1 cellular context compared by ENCODE assay signal in genomic region chr1:234231061-234231892, GRCh38.
A peak's percentile ranks its signal among the peaks of the same experiment; 100 is the strongest.
TF ChIP-seq lines count a peak whose summit lies in the region.

No MANE protein-coding gene starts in this region.

TF ChIP-seq in K562, 482 proteins besides CTCF, POLR2A, EP300 and RAD21 (continued from another document and continues in another):
- TF ChIP-seq ZNF318 (IDR thresholded peaks at IDR 0.05; ENCODE audit: borderline replicate concordance in 1 of 2, low read depth in 1 of 2) (no peak), ZNF134 (CRISPR knock-in tag; conservative IDR thresholded peaks at IDR 0.05) (no peak), HNRNPLL (IDR thresholded peaks at IDR 0.05; ENCODE audit: low read depth, low read length, poor library complexity, severe bottlenecking) (peak; percentile 29), HNRNPL (IDR thresholded peaks at IDR 0.05; ENCODE audit: low read depth, low read length) (no peak), SREBF1 (IDR thresholded peaks at IDR 0.05; ENCODE audit: borderline replicate concordance, low read depth, low read length) (no peak), ESRRB (CRISPR knock-in tag; IDR thresholded peaks at IDR 0.05; ENCODE audit: borderline replicate concordance) (no peak), CBX3 (IDR thresholded peaks at IDR 0.05; ENCODE audit: borderline replicate concordance in 1 of 2, low read length in 2 of 2) (no peak), ZNF695 (CRISPR knock-in tag; IDR thresholded peaks at IDR 0.05) (no peak), THAP12 (CRISPR knock-in tag; IDR thresholded peaks at IDR 0.05) (no peak), BHLHE40 (IDR thresholded peaks at IDR 0.05; ENCODE audit: low read length) (peak; percentile 65), FOXM1 (IDR thresholded peaks at IDR 0.05; ENCODE audit: low read depth) (no peak), FOXM1 (CRISPR knock-in tag; IDR thresholded peaks at IDR 0.05; ENCODE audit: low read depth) (no peak), RCOR1 (IDR thresholded peaks at IDR 0.05; ENCODE audit: borderline replicate concordance in 1 of 2, low read depth in 2 of 2, low read length in 2 of 2) (peak in 1 of 2 experiments; percentile 53; a peak in 1 of 4 replicates), SMARCA5 (IDR thresholded peaks at IDR 0.05) (no peak), RHOXF2B (CRISPR knock-in tag; conservative IDR thresholded peaks at IDR 0.05) (no peak), DACH1 (IDR thresholded peaks at IDR 0.05; ENCODE audit: partially characterized antibody) (no peak), E4F1 (CRISPR knock-in tag; IDR thresholded peaks at IDR 0.05; ENCODE audit: borderline replicate concordance) (no peak), JUN (IDR thresholded peaks at IDR 0.05; ENCODE audit: borderline replicate concordance, low read depth, low read length) (no peak), JUN (CRISPR knock-in tag; IDR thresholded peaks at IDR 0.05; ENCODE audit: borderline replicate concordance) (no peak), BACH1 (tag; IDR thresholded peaks at IDR 0.05) (no peak), DLX4 (CRISPR knock-in tag; IDR thresholded peaks at IDR 0.05) (no peak), ZBTB49 (CRISPR knock-in tag; IDR thresholded peaks at IDR 0.05; ENCODE audit: borderline replicate concordance) (no peak), MITF (IDR thresholded peaks at IDR 0.05) (no peak), LCOR (CRISPR knock-in tag; IDR thresholded peaks at IDR 0.05) (no peak), SUPT5H (IDR thresholded peaks at IDR 0.05) (no peak), ZNF263 (CRISPR knock-in tag; IDR thresholded peaks at IDR 0.05; ENCODE audit: borderline replicate concordance) (peak; percentile 69; the same call in 1 of the 2 replicates), RBM25 (IDR thresholded peaks at IDR 0.05; ENCODE audit: low read depth, low read length, severe bottlenecking) (no peak), MAFG (tag; conservative IDR thresholded peaks at IDR 0.05) (no peak), FOXA3 (CRISPR knock-in tag; conservative IDR thresholded peaks at IDR 0.05 in 1 of 2, IDR thresholded peaks at IDR 0.05 in 1 of 2) (no peak), GATAD2A (IDR thresholded peaks at IDR 0.05) (no peak), KLF1 (tag; IDR thresholded peaks at IDR 0.05) (no peak), CBFA2T3 (IDR thresholded peaks at IDR 0.05) (no peak), RBBP5 (IDR thresholded peaks at IDR 0.05; ENCODE audit: borderline replicate concordance, insufficient read depth, low read length, poor library complexity, severe bottlenecking) (no peak), IRF9 (tag; IDR thresholded peaks at IDR 0.05) (no peak), RBM39 (optimal IDR thresholded peaks at IDR 0.05; ENCODE audit: low read depth, low read length) (no peak), ILF3 (IDR thresholded peaks at IDR 0.05; ENCODE audit: borderline replicate concordance) (no peak), ATF1 (CRISPR knock-in tag; IDR thresholded peaks at IDR 0.05) (no peak), ATF1 (tag; IDR thresholded peaks at IDR 0.05) (peak; percentile 44), TEAD1 (CRISPR knock-in tag; IDR thresholded peaks at IDR 0.05) (no peak), COPS2 (conservative IDR thresholded peaks at IDR 0.05) (no peak), USF1 (CRISPR knock-in tag; IDR thresholded peaks at IDR 0.05) (peak; percentile 30; the same call in 1 of the 2 replicates), SRSF1 (IDR thresholded peaks at IDR 0.05; ENCODE audit: low read depth, low read length) (no peak), ESRRA (IDR thresholded peaks at IDR 0.05; ENCODE audit: borderline replicate concordance, low read depth) (peak; percentile 64), ZBTB8A (IDR thresholded peaks at IDR 0.05; ENCODE audit: partially characterized antibody) (no peak), CTBP1 (IDR thresholded peaks at IDR 0.05; ENCODE audit: borderline replicate concordance) (peak; percentile 71; the same call in 1 of the 2 replicates), NCOR1 (IDR thresholded peaks at IDR 0.05) (no peak), MTA1 (IDR thresholded peaks at IDR 0.05; ENCODE audit: borderline replicate concordance) (no peak), GTF2A2 (tag; IDR thresholded peaks at IDR 0.05) (no peak), CC2D1A (IDR thresholded peaks at IDR 0.05) (no peak; the same call in 1 of the 2 replicates)
